8 cellular contexts compared by ENCODE assay signal in the genomic region with DNA sequence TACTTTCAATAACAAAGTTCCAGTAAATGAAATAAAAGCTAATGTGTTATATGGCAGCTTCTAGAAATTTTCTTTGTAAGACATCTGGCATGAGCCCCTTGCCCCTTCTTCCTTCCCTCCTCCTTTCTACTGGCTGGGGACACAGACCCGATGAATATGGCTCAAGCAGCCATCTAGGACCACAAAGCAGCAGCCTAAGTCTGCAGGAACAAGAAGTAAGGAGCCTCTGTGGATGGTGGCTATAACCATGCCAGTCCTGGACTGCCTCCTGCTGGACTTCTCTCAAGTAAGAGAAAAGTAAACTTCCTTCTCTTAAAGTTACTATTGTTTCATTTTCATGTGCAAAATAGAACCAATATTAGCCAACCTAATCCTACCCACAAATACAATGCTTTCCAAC.
DNase-seq lines count a peak whose midpoint lies in the region; ATAC-seq and TF ChIP-seq lines count a peak whose summit lies in the region.

No MANE protein-coding gene starts in this region.

- intact Hi-C loops in mucosa of descending colon (cut with DNase I, micrococcal nuclease) = loop anchor here (2.0 to 5.0 kb wide), 2 partner anchors 45 to 49 kb away; no protein-coding TSS in a partner anchor

- DNase-seq in DMS53 (lab: John Stamatoyannopoulos, UW) (peak; percentile 62), caudate nucleus (lab: John Stamatoyannopoulos, UW) (peak in 14 of 61 donors; percentile 11 to 53 (median 30)), mucosa of descending colon (peak in 1 of 3 donors; percentile 82), NCI-H1436 treated with DMSO at 0.1 percent for 48 hours (lab: John Stamatoyannopoulos, UW) (no peak), COLO829 (ENCODE audit: low spot score) (no peak)
- no peak for DNase-seq in activated T-cell treated with anti-CD3 and anti-CD28 coated beads, Interleukin-2, amount 50 U/mL, for 1 hour
- no peak for DNase-seq in stimulated activated CD8-positive, alpha-beta memory T cell treated with anti-CD3 and anti-CD28 coated beads, Interleukin-4, amount 100 ng/mL, for 48 hours

- peaks cover 3% of the 10 kb centered on the region for H3K4me1 ChIP-seq in mucosa of descending colon (ENCODE audit: low read depth)

- no peak overlapping the region for H3K4me3 ChIP-seq in mucosa of descending colon

- ATAC-seq in HG03025 (IDR thresholded peaks at IDR 0.05; ENCODE audit: low FRiP score, unreplicated experiment) (peak; percentile 41), mucosa of descending colon (peak; percentile 82)

- TF ChIP-seq CTCF in mucosa of descending colon (IDR thresholded peaks at IDR 0.05) = peak; percentile 19

- peak overlapping the region; percentile 72 for H3K27ac ChIP-seq in caudate nucleus (ENCODE audit: low read depth, low read length)

- H3K36me3 ChIP-seq in mucosa of descending colon (ENCODE audit: low read depth) = no peaks in the 10 kb centered on the region

- H3K9me3 ChIP-seq in mucosa of descending colon = no peaks in the 10 kb centered on the region
